In the genomic region with DNA sequence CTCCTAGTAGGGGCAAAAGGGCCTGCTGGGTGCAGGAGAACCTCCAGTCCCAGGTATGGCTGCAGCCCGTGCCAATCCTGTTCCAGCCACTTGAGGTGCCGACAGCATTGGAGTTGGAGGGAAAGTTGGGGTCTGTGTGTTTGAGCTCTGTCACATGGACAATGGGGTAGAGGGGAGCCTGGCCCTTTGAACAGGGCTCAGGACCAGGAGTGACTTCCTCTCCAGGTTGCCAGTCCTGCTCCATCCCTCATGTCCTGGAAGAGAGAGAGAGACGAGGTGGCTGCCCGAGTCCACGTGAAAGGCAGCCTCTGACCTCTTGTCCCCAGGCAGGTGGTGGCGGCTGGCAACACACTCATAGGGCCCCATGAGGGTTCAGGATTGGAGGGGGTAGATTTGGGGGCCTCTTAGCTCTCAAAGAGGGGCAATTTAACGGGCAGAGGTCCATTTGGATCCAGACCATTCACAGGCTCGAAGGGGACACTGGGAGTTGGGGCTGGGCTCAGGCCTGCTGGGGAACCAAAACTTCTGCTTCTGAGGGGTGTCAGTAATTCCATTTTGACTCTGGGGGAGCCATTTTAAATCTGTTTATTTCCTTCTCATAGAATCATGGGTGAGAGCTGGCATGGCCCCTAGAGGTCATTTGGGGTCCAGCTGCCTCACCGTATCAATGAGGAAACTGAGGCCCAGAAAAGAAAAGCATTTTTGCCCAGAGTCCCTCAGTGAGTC, we compare ENCODE assay signal across 1 cellular context.
TF ChIP-seq lines count a peak whose summit lies in the region.

No MANE protein-coding gene starts in this region.

TF ChIP-seq in H1, 55 proteins besides CTCF, POLR2A, EP300 and RAD21:
- TF ChIP-seq, protein P1, sequence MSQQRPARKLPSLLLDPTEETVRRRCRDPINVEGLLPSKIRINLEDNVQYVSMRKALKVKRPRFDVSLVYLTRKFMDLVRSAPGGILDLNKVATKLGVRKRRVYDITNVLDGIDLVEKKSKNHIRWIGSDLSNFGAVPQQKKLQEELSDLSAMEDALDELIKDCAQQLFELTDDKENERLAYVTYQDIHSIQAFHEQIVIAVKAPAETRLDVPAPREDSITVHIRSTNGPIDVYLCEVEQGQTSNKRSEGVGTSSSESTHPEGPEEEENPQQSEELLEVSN (IDR thresholded peaks at IDR 0.05): peak; percentile 51; the same call in 1 of the 2 replicates
- TF ChIP-seq HDAC2 (IDR thresholded peaks at IDR 0.05; ENCODE audit: borderline replicate concordance in 1 of 2, low read depth in 2 of 2, low read length in 2 of 2) (no peak), TEAD4 (IDR thresholded peaks at IDR 0.05; ENCODE audit: low read depth, low read length) (no peak)
- TF ChIP-seq, protein P2, sequence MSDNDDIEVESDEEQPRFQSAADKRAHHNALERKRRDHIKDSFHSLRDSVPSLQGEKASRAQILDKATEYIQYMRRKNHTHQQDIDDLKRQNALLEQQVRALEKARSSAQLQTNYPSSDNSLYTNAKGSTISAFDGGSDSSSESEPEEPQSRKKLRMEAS (IDR thresholded peaks at IDR 0.05): peak; percentile 23; the same call in 1 of the 2 replicates
